1 cellular context compared by ENCODE assay signal in genomic region chr10:49143249-49143648, GRCh38.
A peak's percentile ranks its signal among the peaks of the same experiment; 100 is the strongest.
TF ChIP-seq lines count a peak whose summit lies in the region.

No MANE protein-coding gene starts in this region.

TF ChIP-seq in H1, 55 proteins besides CTCF, POLR2A, EP300 and RAD21:
- TF ChIP-seq ATF3 (IDR thresholded peaks at IDR 0.05; ENCODE audit: insufficient read depth, low read depth, low read length), result peak; percentile 93
- TF ChIP-seq BCL11A (IDR thresholded peaks at IDR 0.05; ENCODE audit: low read depth in 2 of 2, low read length in 2 of 2), result no peak
- TF ChIP-seq SIN3A (conservative IDR thresholded peaks at IDR 0.05 in 1 of 2, IDR thresholded peaks at IDR 0.05 in 1 of 2; ENCODE audit: low read depth in 1 of 2, low read length in 2 of 2), result no peak
- no peak for TF ChIP-seq CHD2 (IDR thresholded peaks at IDR 0.05; ENCODE audit: low read length)
- TF ChIP-seq ATF2 (IDR thresholded peaks at IDR 0.05; ENCODE audit: low read length), result 0 out of 2 replicates have a peak, but pooled peaks have one; percentile 81
- TF ChIP-seq TAF1 (IDR thresholded peaks at IDR 0.05; ENCODE audit: low read depth, low read length), result no peak
- TF ChIP-seq SUZ12 (IDR thresholded peaks at IDR 0.05; ENCODE audit: low read length), result no peak
- no peak for TF ChIP-seq KDM1A (IDR thresholded peaks at IDR 0.05; ENCODE audit: borderline replicate concordance, low read length)
- no peak for TF ChIP-seq KDM4A (IDR thresholded peaks at IDR 0.05; ENCODE audit: low read depth, low read length, severe bottlenecking)
- TF ChIP-seq RFX5 (IDR thresholded peaks at IDR 0.05; ENCODE audit: borderline replicate concordance, low read depth, low read length), result no peak
- 0 out of 2 replicates have a peak, but pooled peaks have one; percentile 35 for TF ChIP-seq MAX (IDR thresholded peaks at IDR 0.05)
- TF ChIP-seq ZNF274 (IDR thresholded peaks at IDR 0.05; ENCODE audit: borderline replicate concordance, extremely low read depth, low read length), result no peak
- no peak for TF ChIP-seq FOSL1 (IDR thresholded peaks at IDR 0.05; ENCODE audit: insufficient read depth, low read depth, low read length)
- no peak for TF ChIP-seq USF2 (IDR thresholded peaks at IDR 0.05; ENCODE audit: low read length)
- no peak for TF ChIP-seq RBBP5 (IDR thresholded peaks at IDR 0.05; ENCODE audit: borderline replicate concordance, low read depth, low read length)
- TF ChIP-seq TAF7 (optimal IDR thresholded peaks at IDR 0.05; ENCODE audit: borderline replicate concordance, low read depth, low read length), result no peak
- no peak for TF ChIP-seq SAP30 (IDR thresholded peaks at IDR 0.05; ENCODE audit: insufficient read depth, insufficient replicate concordance, low read length)
- TF ChIP-seq HDAC6 (IDR thresholded peaks at IDR 0.05; ENCODE audit: low read depth, low read length), result no peak
- TF ChIP-seq SIX5 (IDR thresholded peaks at IDR 0.05; ENCODE audit: low read depth, low read length), result no peak
- TF ChIP-seq EZH2 (IDR thresholded peaks at IDR 0.05; ENCODE audit: low read depth, low read length, severe bottlenecking), result no peak
- no peak for TF ChIP-seq NRF1 (IDR thresholded peaks at IDR 0.05; ENCODE audit: low read depth, low read length)
- TF ChIP-seq HDAC2 (IDR thresholded peaks at IDR 0.05; ENCODE audit: borderline replicate concordance in 1 of 2, low read depth in 2 of 2, low read length in 2 of 2), result no peak
- no peak for TF ChIP-seq BACH1 (IDR thresholded peaks at IDR 0.05; ENCODE audit: low read length)
- no peak for TF ChIP-seq CREB1 (IDR thresholded peaks at IDR 0.05)
- TF ChIP-seq CEBPB (IDR thresholded peaks at IDR 0.05; ENCODE audit: low read depth, low read length), result peak; percentile 97
- no peak for TF ChIP-seq E2F6 (IDR thresholded peaks at IDR 0.05)
- no peak for TF ChIP-seq MAFK (IDR thresholded peaks at IDR 0.05; ENCODE audit: low read depth, low read length)
- TF ChIP-seq SP2 (IDR thresholded peaks at IDR 0.05; ENCODE audit: low read length), result no peak
- TF ChIP-seq RXRA (IDR thresholded peaks at IDR 0.05; ENCODE audit: insufficient read depth, low read depth, low read length), result no peak
- TF ChIP-seq NANOG (IDR thresholded peaks at IDR 0.05; ENCODE audit: insufficient read depth, low read depth, low read length, poor library complexity, severe bottlenecking), result no peak
- no peak for TF ChIP-seq BRCA1 (IDR thresholded peaks at IDR 0.05; ENCODE audit: low read depth, low read length)
- TF ChIP-seq POLR2AphosphoS5 (IDR thresholded peaks at IDR 0.05; ENCODE audit: low read depth, low read length), result no peak
- TF ChIP-seq POU5F1 (IDR thresholded peaks at IDR 0.05; ENCODE audit: low read depth, low read length), result no peak
- no peak for TF ChIP-seq GABPA (IDR thresholded peaks at IDR 0.05; ENCODE audit: borderline replicate concordance, insufficient read depth, low read length)
- TF ChIP-seq CHD7 (IDR thresholded peaks at IDR 0.05; ENCODE audit: insufficient replicate concordance, low read length), result no peak
- TF ChIP-seq CBX5 (IDR thresholded peaks at IDR 0.05; ENCODE audit: low read depth, low read length), result no peak
- peak; percentile 80; the same call in 1 of the 2 replicates for TF ChIP-seq TCF12 (IDR thresholded peaks at IDR 0.05; ENCODE audit: low read depth, low read length)
- no peak for TF ChIP-seq TBP (IDR thresholded peaks at IDR 0.05; ENCODE audit: low read depth, low read length)
- TF ChIP-seq TEAD4 (IDR thresholded peaks at IDR 0.05; ENCODE audit: low read depth, low read length), result no peak
- no peak for TF ChIP-seq SP1 (IDR thresholded peaks at IDR 0.05; ENCODE audit: low read depth, low read length)
- TF ChIP-seq JUND (IDR thresholded peaks at IDR 0.05; ENCODE audit: low read length), result peak; percentile 89
